1 cellular context compared by ENCODE assay signal in the genomic region with DNA sequence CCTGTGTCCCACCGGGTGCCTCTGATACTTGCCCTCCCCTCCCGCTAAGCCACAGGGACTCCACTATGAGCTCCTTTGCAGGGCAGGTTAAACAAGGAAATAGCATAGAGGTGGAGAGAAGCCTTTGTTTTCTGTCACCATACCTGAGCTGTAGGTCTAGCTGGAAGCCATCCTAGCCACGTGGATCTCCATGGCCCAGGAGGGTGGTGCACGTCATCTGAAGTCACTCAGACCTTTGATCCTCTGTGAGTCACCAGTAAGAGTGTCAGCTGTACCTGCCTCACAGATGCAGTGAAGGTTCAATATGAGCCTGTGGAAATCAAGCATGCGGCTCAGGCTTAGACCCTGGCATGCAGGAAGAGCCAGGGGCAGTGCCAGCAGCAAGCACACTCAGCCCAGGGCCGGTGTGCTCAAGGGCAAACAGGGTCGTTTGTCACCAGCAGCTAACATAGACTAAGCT.
TF ChIP-seq lines count a peak whose summit lies in the region.

No MANE protein-coding gene starts in this region.

TF ChIP-seq in HepG2, 621 proteins besides CTCF, POLR2A, EP300 and RAD21 (continued from another document and continues in another):
- TF ChIP-seq ZSCAN30 (CRISPR knock-in tag; IDR thresholded peaks at IDR 0.05) (no peak), ZNF256 (CRISPR knock-in tag; conservative IDR thresholded peaks at IDR 0.05) (no peak), SP140L (CRISPR knock-in tag; IDR thresholded peaks at IDR 0.05; ENCODE audit: borderline replicate concordance) (no peak), ZNF709 (CRISPR knock-in tag; IDR thresholded peaks at IDR 0.05) (no peak; the same call in 1 of the 2 replicates), AKAP8 (CRISPR knock-in tag; IDR thresholded peaks at IDR 0.05) (no peak), HNRNPUL1 (IDR thresholded peaks at IDR 0.05; ENCODE audit: low read depth, low read length) (no peak), ZNF678 (CRISPR knock-in tag; IDR thresholded peaks at IDR 0.05) (no peak), PHF5A (CRISPR knock-in tag; IDR thresholded peaks at IDR 0.05; ENCODE audit: low read depth, unreplicated experiment) (no peak), FOXC1 (CRISPR knock-in tag; IDR thresholded peaks at IDR 0.05; ENCODE audit: borderline replicate concordance) (no peak), BORCS8-MEF2B (CRISPR knock-in tag; IDR thresholded peaks at IDR 0.05) (peak; percentile 84), SP2 (CRISPR knock-in tag; IDR thresholded peaks at IDR 0.05) (no peak), ZNF850 (CRISPR knock-in tag; conservative IDR thresholded peaks at IDR 0.05) (no peak), U2AF2 (IDR thresholded peaks at IDR 0.05; ENCODE audit: low read depth, low read length) (no peak), EZH2 (conservative IDR thresholded peaks at IDR 0.05; ENCODE audit: low read depth, low read length) (no peak), ZNF558 (CRISPR knock-in tag; IDR thresholded peaks at IDR 0.05; ENCODE audit: borderline replicate concordance) (no peak), TOPORS (CRISPR knock-in tag; IDR thresholded peaks at IDR 0.05) (no peak), MAFK (conservative IDR thresholded peaks at IDR 0.05 in 1 of 2, IDR thresholded peaks at IDR 0.05 in 1 of 2; ENCODE audit: low read length in 2 of 2) (no peak), ZNF17 (CRISPR knock-in tag; IDR thresholded peaks at IDR 0.05) (no peak), MAFF (IDR thresholded peaks at IDR 0.05; ENCODE audit: low read depth, low read length) (no peak), AGO2 (optimal IDR thresholded peaks at IDR 0.05; ENCODE audit: low read depth, low read length) (no peak), SMC3 (IDR thresholded peaks at IDR 0.05; ENCODE audit: low read length) (no peak), ZNF496 (CRISPR knock-in tag; IDR thresholded peaks at IDR 0.05; ENCODE audit: insufficient replicate concordance) (no peak), GPN1 (CRISPR knock-in tag; IDR thresholded peaks at IDR 0.05; ENCODE audit: borderline replicate concordance) (no peak), SKI (IDR thresholded peaks at IDR 0.05; ENCODE audit: partially characterized antibody) (no peak), ZNF83 (CRISPR knock-in tag; IDR thresholded peaks at IDR 0.05; ENCODE audit: borderline replicate concordance) (0 out of 2 replicates have a peak, but pooled peaks have one; percentile 47), ATF7 (IDR thresholded peaks at IDR 0.05) (peak; percentile 90), ATF7 (CRISPR knock-in tag; IDR thresholded peaks at IDR 0.05) (peak; percentile 98), NR2F6 (IDR thresholded peaks at IDR 0.05) (peak; percentile 35; the same call in 1 of the 2 replicates), NR2F6 (CRISPR knock-in tag; IDR thresholded peaks at IDR 0.05) (peak; percentile 76), NFYB (CRISPR knock-in tag; IDR thresholded peaks at IDR 0.05) (no peak), ZNF615 (CRISPR knock-in tag; IDR thresholded peaks at IDR 0.05; ENCODE audit: borderline replicate concordance) (no peak), ARNTL (CRISPR knock-in tag; IDR thresholded peaks at IDR 0.05) (peak; percentile 95), FOSL2 (CRISPR knock-in tag; IDR thresholded peaks at IDR 0.05) (peak; percentile 99), SMYD3 (CRISPR knock-in tag; IDR thresholded peaks at IDR 0.05) (no peak), ZNF816 (CRISPR knock-in tag; IDR thresholded peaks at IDR 0.05; ENCODE audit: borderline replicate concordance) (no peak), ZNF644 (CRISPR knock-in tag; IDR thresholded peaks at IDR 0.05; ENCODE audit: low read depth) (peak; percentile 72; the same call in 1 of the 2 replicates)
- TF ChIP-seq, protein P1, sequence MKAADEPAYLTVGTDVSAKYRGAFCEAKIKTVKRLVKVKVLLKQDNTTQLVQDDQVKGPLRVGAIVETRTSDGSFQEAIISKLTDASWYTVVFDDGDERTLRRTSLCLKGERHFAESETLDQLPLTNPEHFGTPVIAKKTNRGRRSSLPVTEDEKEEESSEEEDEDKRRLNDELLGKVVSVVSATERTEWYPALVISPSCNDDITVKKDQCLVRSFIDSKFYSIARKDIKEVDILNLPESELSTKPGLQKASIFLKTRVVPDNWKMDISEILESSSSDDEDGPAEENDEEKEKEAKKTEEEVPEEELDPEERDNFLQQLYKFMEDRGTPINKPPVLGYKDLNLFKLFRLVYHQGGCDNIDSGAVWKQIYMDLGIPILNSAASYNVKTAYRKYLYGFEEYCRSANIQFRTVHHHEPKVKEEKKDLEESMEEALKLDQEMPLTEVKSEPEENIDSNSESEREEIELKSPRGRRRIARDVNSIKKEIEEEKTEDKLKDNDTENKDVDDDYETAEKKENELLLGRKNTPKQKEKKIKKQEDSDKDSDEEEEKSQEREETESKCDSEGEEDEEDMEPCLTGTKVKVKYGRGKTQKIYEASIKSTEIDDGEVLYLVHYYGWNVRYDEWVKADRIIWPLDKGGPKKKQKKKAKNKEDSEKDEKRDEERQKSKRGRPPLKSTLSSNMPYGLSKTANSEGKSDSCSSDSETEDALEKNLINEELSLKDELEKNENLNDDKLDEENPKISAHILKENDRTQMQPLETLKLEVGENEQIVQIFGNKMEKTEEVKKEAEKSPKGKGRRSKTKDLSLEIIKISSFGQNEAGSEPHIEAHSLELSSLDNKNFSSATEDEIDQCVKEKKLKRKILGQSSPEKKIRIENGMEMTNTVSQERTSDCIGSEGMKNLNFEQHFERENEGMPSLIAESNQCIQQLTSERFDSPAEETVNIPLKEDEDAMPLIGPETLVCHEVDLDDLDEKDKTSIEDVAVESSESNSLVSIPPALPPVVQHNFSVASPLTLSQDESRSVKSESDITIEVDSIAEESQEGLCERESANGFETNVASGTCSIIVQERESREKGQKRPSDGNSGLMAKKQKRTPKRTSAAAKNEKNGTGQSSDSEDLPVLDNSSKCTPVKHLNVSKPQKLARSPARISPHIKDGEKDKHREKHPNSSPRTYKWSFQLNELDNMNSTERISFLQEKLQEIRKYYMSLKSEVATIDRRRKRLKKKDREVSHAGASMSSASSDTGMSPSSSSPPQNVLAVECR (CRISPR knock-in tag; IDR thresholded peaks at IDR 0.05; ENCODE audit: borderline replicate concordance), result peak; percentile 69
- TF ChIP-seq, protein P2, sequence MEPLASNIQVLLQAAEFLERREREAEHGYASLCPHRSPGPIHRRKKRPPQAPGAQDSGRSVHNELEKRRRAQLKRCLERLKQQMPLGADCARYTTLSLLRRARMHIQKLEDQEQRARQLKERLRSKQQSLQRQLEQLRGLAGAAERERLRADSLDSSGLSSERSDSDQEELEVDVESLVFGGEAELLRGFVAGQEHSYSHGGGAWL (CRISPR knock-in tag; IDR thresholded peaks at IDR 0.05), result peak; percentile 49; the same call in 1 of the 2 replicates
- TF ChIP-seq, protein P3, sequence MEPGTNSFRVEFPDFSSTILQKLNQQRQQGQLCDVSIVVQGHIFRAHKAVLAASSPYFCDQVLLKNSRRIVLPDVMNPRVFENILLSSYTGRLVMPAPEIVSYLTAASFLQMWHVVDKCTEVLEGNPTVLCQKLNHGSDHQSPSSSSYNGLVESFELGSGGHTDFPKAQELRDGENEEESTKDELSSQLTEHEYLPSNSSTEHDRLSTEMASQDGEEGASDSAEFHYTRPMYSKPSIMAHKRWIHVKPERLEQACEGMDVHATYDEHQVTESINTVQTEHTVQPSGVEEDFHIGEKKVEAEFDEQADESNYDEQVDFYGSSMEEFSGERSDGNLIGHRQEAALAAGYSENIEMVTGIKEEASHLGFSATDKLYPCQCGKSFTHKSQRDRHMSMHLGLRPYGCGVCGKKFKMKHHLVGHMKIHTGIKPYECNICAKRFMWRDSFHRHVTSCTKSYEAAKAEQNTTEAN (CRISPR knock-in tag; conservative IDR thresholded peaks at IDR 0.05), result 0 out of 2 replicates have a peak, but pooled peaks have one; percentile 45
- TF ChIP-seq, protein P4, sequence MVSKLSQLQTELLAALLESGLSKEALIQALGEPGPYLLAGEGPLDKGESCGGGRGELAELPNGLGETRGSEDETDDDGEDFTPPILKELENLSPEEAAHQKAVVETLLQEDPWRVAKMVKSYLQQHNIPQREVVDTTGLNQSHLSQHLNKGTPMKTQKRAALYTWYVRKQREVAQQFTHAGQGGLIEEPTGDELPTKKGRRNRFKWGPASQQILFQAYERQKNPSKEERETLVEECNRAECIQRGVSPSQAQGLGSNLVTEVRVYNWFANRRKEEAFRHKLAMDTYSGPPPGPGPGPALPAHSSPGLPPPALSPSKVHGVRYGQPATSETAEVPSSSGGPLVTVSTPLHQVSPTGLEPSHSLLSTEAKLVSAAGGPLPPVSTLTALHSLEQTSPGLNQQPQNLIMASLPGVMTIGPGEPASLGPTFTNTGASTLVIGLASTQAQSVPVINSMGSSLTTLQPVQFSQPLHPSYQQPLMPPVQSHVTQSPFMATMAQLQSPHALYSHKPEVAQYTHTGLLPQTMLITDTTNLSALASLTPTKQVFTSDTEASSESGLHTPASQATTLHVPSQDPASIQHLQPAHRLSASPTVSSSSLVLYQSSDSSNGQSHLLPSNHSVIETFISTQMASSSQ (IDR thresholded peaks at IDR 0.05; ENCODE audit: low read depth), result no peak
- TF ChIP-seq, protein P4 (CRISPR knock-in tag; IDR thresholded peaks at IDR 0.05; ENCODE audit: borderline replicate concordance), result no peak
- TF ChIP-seq, protein P5, sequence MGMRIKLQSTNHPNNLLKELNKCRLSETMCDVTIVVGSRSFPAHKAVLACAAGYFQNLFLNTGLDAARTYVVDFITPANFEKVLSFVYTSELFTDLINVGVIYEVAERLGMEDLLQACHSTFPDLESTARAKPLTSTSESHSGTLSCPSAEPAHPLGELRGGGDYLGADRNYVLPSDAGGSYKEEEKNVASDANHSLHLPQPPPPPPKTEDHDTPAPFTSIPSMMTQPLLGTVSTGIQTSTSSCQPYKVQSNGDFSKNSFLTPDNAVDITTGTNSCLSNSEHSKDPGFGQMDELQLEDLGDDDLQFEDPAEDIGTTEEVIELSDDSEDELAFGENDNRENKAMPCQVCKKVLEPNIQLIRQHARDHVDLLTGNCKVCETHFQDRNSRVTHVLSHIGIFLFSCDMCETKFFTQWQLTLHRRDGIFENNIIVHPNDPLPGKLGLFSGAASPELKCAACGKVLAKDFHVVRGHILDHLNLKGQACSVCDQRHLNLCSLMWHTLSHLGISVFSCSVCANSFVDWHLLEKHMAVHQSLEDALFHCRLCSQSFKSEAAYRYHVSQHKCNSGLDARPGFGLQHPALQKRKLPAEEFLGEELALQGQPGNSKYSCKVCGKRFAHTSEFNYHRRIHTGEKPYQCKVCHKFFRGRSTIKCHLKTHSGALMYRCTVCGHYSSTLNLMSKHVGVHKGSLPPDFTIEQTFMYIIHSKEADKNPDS (CRISPR knock-in tag; IDR thresholded peaks at IDR 0.05), result 0 out of 2 replicates have a peak, but pooled peaks have one; percentile 16
- TF ChIP-seq, protein P6, sequence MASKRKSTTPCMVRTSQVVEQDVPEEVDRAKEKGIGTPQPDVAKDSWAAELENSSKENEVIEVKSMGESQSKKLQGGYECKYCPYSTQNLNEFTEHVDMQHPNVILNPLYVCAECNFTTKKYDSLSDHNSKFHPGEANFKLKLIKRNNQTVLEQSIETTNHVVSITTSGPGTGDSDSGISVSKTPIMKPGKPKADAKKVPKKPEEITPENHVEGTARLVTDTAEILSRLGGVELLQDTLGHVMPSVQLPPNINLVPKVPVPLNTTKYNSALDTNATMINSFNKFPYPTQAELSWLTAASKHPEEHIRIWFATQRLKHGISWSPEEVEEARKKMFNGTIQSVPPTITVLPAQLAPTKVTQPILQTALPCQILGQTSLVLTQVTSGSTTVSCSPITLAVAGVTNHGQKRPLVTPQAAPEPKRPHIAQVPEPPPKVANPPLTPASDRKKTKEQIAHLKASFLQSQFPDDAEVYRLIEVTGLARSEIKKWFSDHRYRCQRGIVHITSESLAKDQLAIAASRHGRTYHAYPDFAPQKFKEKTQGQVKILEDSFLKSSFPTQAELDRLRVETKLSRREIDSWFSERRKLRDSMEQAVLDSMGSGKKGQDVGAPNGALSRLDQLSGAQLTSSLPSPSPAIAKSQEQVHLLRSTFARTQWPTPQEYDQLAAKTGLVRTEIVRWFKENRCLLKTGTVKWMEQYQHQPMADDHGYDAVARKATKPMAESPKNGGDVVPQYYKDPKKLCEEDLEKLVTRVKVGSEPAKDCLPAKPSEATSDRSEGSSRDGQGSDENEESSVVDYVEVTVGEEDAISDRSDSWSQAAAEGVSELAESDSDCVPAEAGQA (IDR thresholded peaks at IDR 0.05; ENCODE audit: low read depth), result peak; percentile 60; the same call in 1 of the 2 replicates
- TF ChIP-seq, protein P6 (CRISPR knock-in tag; IDR thresholded peaks at IDR 0.05; ENCODE audit: borderline replicate concordance), result no peak
